Comparison of ENCODE assay signal across 8 cellular contexts in the genomic region with DNA sequence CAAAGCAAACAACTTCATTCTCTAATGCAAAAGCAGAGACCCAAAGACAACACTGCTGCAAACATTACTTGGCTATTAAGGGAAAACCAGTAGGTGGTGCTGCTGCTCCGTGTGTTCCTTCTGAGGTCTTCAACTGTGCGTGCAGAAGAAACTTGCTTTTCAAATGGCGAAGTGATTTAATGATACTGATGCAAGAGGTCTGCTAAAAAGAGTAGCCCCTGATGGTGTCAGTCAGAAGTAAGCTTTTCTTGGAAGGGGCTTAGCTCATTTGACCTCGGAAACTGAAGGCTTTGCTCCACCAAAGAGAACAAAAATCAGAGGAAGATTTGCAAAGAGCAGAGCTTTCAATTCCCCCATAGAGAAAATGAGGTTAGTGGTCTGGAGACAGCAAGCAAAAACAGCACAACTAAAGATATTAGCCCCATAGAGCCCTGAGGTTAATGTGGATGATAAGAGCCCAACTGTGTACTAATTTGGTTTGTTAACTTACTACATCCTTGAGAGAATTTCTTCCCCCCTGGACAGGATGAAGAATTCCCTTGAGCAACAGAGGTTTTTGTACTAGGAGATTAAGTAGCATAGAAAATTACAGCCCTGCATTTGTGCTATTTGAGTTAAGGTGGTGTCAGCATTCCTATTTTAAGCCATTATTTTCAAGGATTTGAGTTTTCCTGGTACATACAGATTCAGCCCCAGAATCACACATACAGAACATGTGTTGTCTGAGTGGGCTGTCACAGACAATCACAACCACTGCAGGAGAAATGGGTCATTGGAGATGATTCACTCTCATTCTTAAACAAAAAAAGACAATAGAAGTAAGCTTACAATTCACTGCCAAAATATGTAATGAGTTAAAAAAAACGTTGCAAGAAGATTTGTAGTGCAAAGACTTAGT.
DNase-seq lines count a peak whose midpoint lies in the region; ATAC-seq and TF ChIP-seq lines count a peak whose summit lies in the region.

No MANE protein-coding gene starts in this region.

- no peak for TF ChIP-seq POLR2A in spleen (IDR thresholded peaks at IDR 0.05)

- WGBS in spleen, 5 donors: 6 to 15% (median 11%) methylated on average over 5 of the region's 5 CpGs

- intact Hi-C loops in spleen (cut with DNase I; ENCODE audit: low total_unique reads): loop anchor here (2.0 kb wide), 1 partner anchor 344 kb away; no protein-coding TSS in a partner anchor

- no peaks in the 10 kb centered on the region for H3K36me3 ChIP-seq in SJSA1
- no peaks in the 10 kb centered on the region for H3K36me3 ChIP-seq in spleen
- H3K36me3 ChIP-seq in MG63: no peaks in the 10 kb centered on the region

- H3K4me3 ChIP-seq in SJSA1 (no peak overlapping the region), astrocyte of the cerebellum (ENCODE audit: low read depth, low read length) (no peak overlapping the region), spleen (no peak overlapping the region), MG63 (no peak overlapping the region)

- in situ Hi-C loops in astrocyte of the cerebellum (cut with HindIII; ENCODE audit: low sequenced_read_pairs): no loop called here

- H3K9me3 ChIP-seq in SJSA1 (replicated peaks): no peaks in the 10 kb centered on the region
- H3K9me3 ChIP-seq in spleen: no peaks in the 10 kb centered on the region
- H3K9me3 ChIP-seq in MG63: no peaks in the 10 kb centered on the region

- no peaks in the 10 kb centered on the region for H3K27me3 ChIP-seq in SJSA1 (replicated peaks)
- H3K27me3 ChIP-seq in spleen (replicated peaks in 1 of 7): peaks cover 0 to 16% (median 0%) of the 10 kb centered on the region in 7 donors
- no peaks in the 10 kb centered on the region for H3K27me3 ChIP-seq in MG63

- H3K4me1 ChIP-seq in SJSA1 (replicated peaks): no peaks in the 10 kb centered on the region
- peaks cover 0 to 15% (median 6%) of the 10 kb centered on the region in 6 donors for H3K4me1 ChIP-seq in spleen

- peak; percentile 92 for ATAC-seq in GM21786 (IDR thresholded peaks at IDR 0.05; ENCODE audit: unreplicated experiment)

- H3K27ac ChIP-seq in SJSA1 (no peak overlapping the region), spleen (no peak overlapping the region)

- TF ChIP-seq CTCF in astrocyte of the cerebellum (IDR thresholded peaks at IDR 0.05; ENCODE audit: low read depth, low read length, missing control alignments): peak; percentile 83
- TF ChIP-seq CTCF in spleen (IDR thresholded peaks at IDR 0.05 in 8 of 11, conservative IDR thresholded peaks at IDR 0.05 in 3 of 11): peak; percentile 26 to 73 (median 65)

- DNase-seq in GDM1 (lab: John Stamatoyannopoulos, UW) (peak; percentile 27), M059J (ENCODE audit: low read depth) (peak; percentile 56), SJSA1 (ENCODE audit: low read depth in 1 of 2, low spot score in 2 of 2) (peak; percentile 23 to 43), astrocyte of the cerebellum (ENCODE audit: low read depth) (peak; percentile 49), iPS DF 4.7 (ENCODE audit: extremely low read depth, low spot score) (peak; percentile 86), spleen (no peak), MG63 (no peak)

Comparison
In these comparisons a context has a peak if more than half of its experiments do, and no peak if none do; other contexts are left out.
1. DNase-seq: peak in GDM1 (single experiment), M059J (single experiment), SJSA1 (2 of 2), astrocyte of the cerebellum (single experiment) and iPS DF 4.7 (single experiment); none in spleen (single experiment) and MG63 (single experiment).